Comparison of ENCODE assay signal across 15 cellular contexts in genomic region chr12:111424189-111424792, GRCh38. TPM values are rescaled to one million over a fixed set of nuclear protein-coding genes. Genes with fewer than 3 reads are reported as not detected.
A peak's percentile ranks its signal among the peaks of the same experiment; 100 is the strongest.
DNase-seq lines count a peak whose midpoint lies in the region; ATAC-seq and TF ChIP-seq lines count a peak whose summit lies in the region.
"Had no signal": no experiment of that assay in that cellular context is flagged by ENCODE, and none has a peak within 500 bp of the region (broad histone marks: within the 10 kb centered on the region; RNA-seq: fewer than 3 reads in every experiment).

No MANE protein-coding gene starts in this region.

- H3K9me3 Mint-ChIP-seq in CD8-positive, alpha-beta T cell: no peaks in the 10 kb centered on the region
- no peaks in the 10 kb centered on the region for H3K9me3 Mint-ChIP-seq in activated T-helper 17 cell treated with anti-CD3 and anti-CD28 coated beads, Interleukin-2, amount 50 U/mL, for 72 hours
- no peaks in the 10 kb centered on the region for H3K9me3 Mint-ChIP-seq in chondrocyte (ENCODE audit: low read depth)

- CTCF ChIA-PET in A673 (lab: Charles Lee): no interaction called here
- CTCF ChIA-PET in CD8-positive, alpha-beta T cell (lab: Charles Lee): interaction anchor here (1.1 to 3.8 kb wide), 4 partner anchors 21 to 27 kb away, joined by 3 to 38 read pairs (median 6); no protein-coding TSS in a partner anchor

- H3K27me3 Mint-ChIP-seq in CD8-positive, alpha-beta T cell (ENCODE audit: low read depth): no peaks in the 10 kb centered on the region
- H3K27me3 Mint-ChIP-seq in activated T-helper 17 cell treated with anti-CD3 and anti-CD28 coated beads, Interleukin-2, amount 50 U/mL, for 72 hours: no peaks in the 10 kb centered on the region
- H3K27me3 Mint-ChIP-seq in chondrocyte (ENCODE audit: low read depth): no peaks in the 10 kb centered on the region

- intact Hi-C loops in A673 (cut with micrococcal nuclease; ENCODE audit: unreplicated experiment): no loop called here
- intact Hi-C loops in CD8-positive, alpha-beta T cell (cut with DNase I, micrococcal nuclease): no loop called here

- TF ChIP-seq EP300 in tibial nerve (IDR thresholded peaks at IDR 0.05): no peak

- 85 to 93% methylated on average over 8 to 11 of the region's 11 CpGs for WGBS in tibial nerve, 2 donors

- no peak overlapping the region for H3K4me3 ChIP-seq in A673 (ENCODE audit: low read depth, low read length, poor library complexity, severe bottlenecking)
- H3K4me3 ChIP-seq in CD8-positive, alpha-beta T cell (ENCODE audit: low read depth, low read length): no peak overlapping the region
- no peak overlapping the region for H3K4me3 ChIP-seq in iPS-15b (ENCODE audit: low read depth, low read length)
- no peak overlapping the region for H3K4me3 ChIP-seq in tibial nerve
- H3K4me3 ChIP-seq: body of pancreas had no signal

- peaks cover 24% of the 10 kb centered on the region for H3K36me3 Mint-ChIP-seq in CD8-positive, alpha-beta T cell
- peaks cover 57% of the 10 kb centered on the region for H3K36me3 Mint-ChIP-seq in activated T-helper 17 cell treated with anti-CD3 and anti-CD28 coated beads, Interleukin-2, amount 50 U/mL, for 72 hours (ENCODE audit: low read depth)
- H3K36me3 Mint-ChIP-seq in chondrocyte (ENCODE audit: low read depth): peaks cover 5% of the 10 kb centered on the region

- H3K4me1 Mint-ChIP-seq in CD8-positive, alpha-beta T cell (ENCODE audit: low read depth): peaks cover 53% of the 10 kb centered on the region
- H3K4me1 Mint-ChIP-seq in activated T-helper 17 cell treated with anti-CD3 and anti-CD28 coated beads, Interleukin-2, amount 50 U/mL, for 72 hours: peaks cover 37% of the 10 kb centered on the region
- peaks cover 28% of the 10 kb centered on the region for H3K4me1 Mint-ChIP-seq in chondrocyte (ENCODE audit: low read depth)

- H3K36me3 ChIP-seq in A673 (ENCODE audit: insufficient read depth, low read length, poor library complexity, severe bottlenecking) (peaks cover 48% of the 10 kb centered on the region), iPS-15b (ENCODE audit: control insufficient read depth, insufficient read depth, low read length) (peaks cover 9% of the 10 kb centered on the region), tibial nerve (peaks cover 0 to 34% (median 0%) of the 10 kb centered on the region in 3 donors)
- peaks cover 18% of the 10 kb centered on the region for H3K36me3 ChIP-seq in CD8-positive, alpha-beta T cell (ENCODE audit: insufficient read depth, low read length)

- H3K9ac ChIP-seq in iPS-15b (ENCODE audit: low read depth, low read length): peak overlapping the region; percentile 37

- H3K27me3 ChIP-seq in A673 (replicated peaks; ENCODE audit: insufficient read depth, low read depth, low read length, poor library complexity) (no peaks in the 10 kb centered on the region), iPS-15b (ENCODE audit: control insufficient read depth, insufficient read depth, low read length) (no peaks in the 10 kb centered on the region), tibial nerve (no peaks in the 10 kb centered on the region)
- H3K27me3 ChIP-seq in CD8-positive, alpha-beta T cell (ENCODE audit: insufficient read depth, low read length): no peaks in the 10 kb centered on the region
- H3K27me3 ChIP-seq: body of pancreas had no signal

- peak overlapping the region; percentile 92 for H3K27ac Mint-ChIP-seq in CD8-positive, alpha-beta T cell
- peak overlapping the region; percentile 67 for H3K27ac Mint-ChIP-seq in activated T-helper 17 cell treated with anti-CD3 and anti-CD28 coated beads, Interleukin-2, amount 50 U/mL, for 72 hours
- no peak overlapping the region for H3K27ac Mint-ChIP-seq in chondrocyte (ENCODE audit: unreplicated experiment)

- no peak overlapping the region for H3K4me3 Mint-ChIP-seq in CD8-positive, alpha-beta T cell
- peak overlapping the region; percentile 71 for H3K4me3 Mint-ChIP-seq in activated T-helper 17 cell treated with anti-CD3 and anti-CD28 coated beads, Interleukin-2, amount 50 U/mL, for 72 hours
- H3K4me3 Mint-ChIP-seq in chondrocyte (ENCODE audit: unreplicated experiment): no peak overlapping the region

- H3K9me3 ChIP-seq in A673 (ENCODE audit: low read depth, low read length, poor library complexity, severe bottlenecking): no peaks in the 10 kb centered on the region
- no peaks in the 10 kb centered on the region for H3K9me3 ChIP-seq in CD8-positive, alpha-beta T cell (ENCODE audit: low read length)
- H3K9me3 ChIP-seq in iPS-15b (ENCODE audit: control insufficient read depth, insufficient read depth, low read length): no peaks in the 10 kb centered on the region
- no peaks in the 10 kb centered on the region for H3K9me3 ChIP-seq in tibial nerve
- H3K9me3 ChIP-seq: body of pancreas had no signal

- POLR2A ChIA-PET in A673 (lab: Charles Lee; ENCODE audit: low non-redundant PET): no interaction called here
- POLR2A ChIA-PET in CD8-positive, alpha-beta T cell (lab: Charles Lee): interaction anchor here (1.1 to 2.2 kb wide), 2 partner anchors 10 to 12 kb away, joined by 5 to 10 read pairs; no protein-coding TSS in a partner anchor

- TF ChIP-seq POLR2A in tibial nerve (IDR thresholded peaks at IDR 0.05): no peak

- BruUV-seq in A673 (replicated peaks; lab: Mats Ljungman, UMichigan): no TSS peak

- H3K27ac ChIP-seq in A673 (ENCODE audit: low read depth, low read length, poor library complexity, severe bottlenecking) (peak overlapping the region; percentile 26), tibial nerve (no peak overlapping the region)
- H3K27ac ChIP-seq in CD8-positive, alpha-beta T cell (ENCODE audit: low read depth, low read length): no peak overlapping the region
- H3K27ac ChIP-seq: body of pancreas, HL-60 had no signal

- no peak for ATAC-seq in CD8-positive, alpha-beta T cell
- ATAC-seq in activated T-helper 17 cell treated with anti-CD3 and anti-CD28 coated beads, Interleukin-2, amount 50 U/mL, for 72 hours (replicated peaks): no peak
- ATAC-seq in left lobe of liver (no peak), GM19455 (IDR thresholded peaks at IDR 0.05; ENCODE audit: unreplicated experiment) (no peak)
- ATAC-seq: body of pancreas had no signal

- no peak for TF ChIP-seq CTCF in A673 (conservative IDR thresholded peaks at IDR 0.05; ENCODE audit: low read depth, low read length)
- no peak for TF ChIP-seq CTCF in CD8-positive, alpha-beta T cell (IDR thresholded peaks at IDR 0.05)
- TF ChIP-seq CTCF in chondrocyte (IDR thresholded peaks at IDR 0.05): no peak
- no peak for TF ChIP-seq CTCF in tibial nerve (IDR thresholded peaks at IDR 0.05)

- H3K4me1 ChIP-seq in A673 (ENCODE audit: insufficient read depth, low read length, poor library complexity, severe bottlenecking) (peaks cover 23% of the 10 kb centered on the region), iPS-15b (ENCODE audit: control insufficient read depth, insufficient read depth, low read length) (peaks cover 5% of the 10 kb centered on the region), tibial nerve (peaks cover 0 to 18% (median 17%) of the 10 kb centered on the region in 4 donors)
- peaks cover 53% of the 10 kb centered on the region for H3K4me1 ChIP-seq in CD8-positive, alpha-beta T cell (ENCODE audit: insufficient read depth, low read length)
- H3K4me1 ChIP-seq: body of pancreas had no signal

- no peak for DNase-seq in A673 (ENCODE audit: low spot score)
- no peak for DNase-seq in CD8-positive, alpha-beta T cell
- no peak for DNase-seq in left lobe of liver (ENCODE audit: low spot score)
- DNase-seq in chondrocyte (ENCODE audit: low spot score): no peak
- DNase-seq in tibial nerve (ENCODE audit: low spot score in 2 of 2): no peak
- DNase-seq: body of pancreas, COR-L47, hypothalamus, NCI-H2227 treated with DMSO at 0.1 percent for 48 hours, OCI-M1, T1000 had no signal

RNA-seq across cellular contexts. Expression of gene SH2B3, which starts 18.6 kb away (rescaled TPM):
- total RNA-seq in A673 (2021) (109 and 133 TPM in 2 replicates), left lobe of liver (11.7 TPM), chondrocyte (14.7 to 20.0 TPM (median 18.3 TPM) in 3 replicates), tibial nerve (10 to 100 TPM; 21.4 to 79.8 (median 36.3) TPM)
- 10 to 100 TPM; 48.7 to 48.8 TPM for total RNA-seq in CD8-positive, alpha-beta T cell
- 10 to 100 TPM in 1 of 2 donors, 1 to 10 TPM in 1; 8.5 to 12.1 TPM for total RNA-seq in activated T-helper 17 cell treated with anti-CD3 and anti-CD28 coated beads, Interleukin-2, amount 50 U/mL, for 72 hours

RNA-seq across cellular contexts. Expression of gene PHETA1, which starts 55.4 kb away (rescaled TPM):
- total RNA-seq in A673 (2021) (5.7 and 6.6 TPM in 2 replicates), left lobe of liver (9.4 TPM), chondrocyte (14.2 to 16.0 TPM (median 15.7 TPM) in 3 replicates), tibial nerve (10 to 100 TPM; 12.7 to 26.6 (median 18.3) TPM)
- total RNA-seq in CD8-positive, alpha-beta T cell: under 1 TPM; 0.79 to 0.83 TPM
- total RNA-seq in activated T-helper 17 cell treated with anti-CD3 and anti-CD28 coated beads, Interleukin-2, amount 50 U/mL, for 72 hours: 1 to 10 TPM; 1.1 to 1.2 TPM
